9 cellular contexts compared by ENCODE assay signal in the genomic region with DNA sequence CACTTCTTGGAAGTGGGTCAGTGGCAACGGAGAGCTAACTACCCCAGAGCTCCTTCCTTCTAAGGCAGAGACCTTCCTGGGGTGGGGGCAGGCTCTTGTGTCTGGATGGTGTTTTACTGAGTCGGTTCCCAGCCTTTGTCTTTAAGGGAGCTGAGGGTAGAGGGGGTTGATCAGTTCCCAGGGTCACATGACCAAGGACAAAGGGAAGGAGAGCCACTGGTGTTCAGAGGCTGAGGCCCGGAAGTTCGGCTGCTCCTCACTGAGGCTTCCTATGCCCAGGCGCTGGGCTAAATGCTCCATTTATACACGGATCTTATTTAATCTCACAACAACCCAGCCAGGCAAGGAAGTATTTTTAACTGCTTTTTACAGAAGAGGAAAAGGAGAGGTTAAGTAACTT. TPM values are rescaled to one million over a fixed set of nuclear protein-coding genes. Genes with fewer than 3 reads are reported as not detected.
DNase-seq lines count a peak whose midpoint lies in the region; ATAC-seq and TF ChIP-seq lines count a peak whose summit lies in the region.
"Had no signal": no experiment of that assay in that cellular context is flagged by ENCODE, and none has a peak within 500 bp of the region (broad histone marks: within the 10 kb centered on the region; RNA-seq: fewer than 3 reads in every experiment).

No MANE protein-coding gene starts in this region.

- peak overlapping the region; percentile 43 for H3K4me3 ChIP-seq in ectodermal cell (ENCODE audit: insufficient read depth, low read depth, low read length)
- peak overlapping the region in 2 of 3 donors; percentile 30 to 51 for H3K4me3 ChIP-seq in thyroid gland (replicated peaks in 1 of 3)
- no peak overlapping the region for H3K4me3 ChIP-seq in PC-9

- TF ChIP-seq CTCF in thyroid gland (IDR thresholded peaks at IDR 0.05) (no peak), PC-9 (conservative IDR thresholded peaks at IDR 0.05) (no peak)

- DNase-seq in SKM-1 (lab: John Stamatoyannopoulos, UW; ENCODE audit: unreplicated experiment), result peak; percentile 29
- DNase-seq in SKM-1 treated with dmso at 0.1 percent for 144 hours (lab: John Stamatoyannopoulos, UW; ENCODE audit: unreplicated experiment), result no peak
- no peak for DNase-seq in memory B cell (ENCODE audit: low spot score in 2 of 2)
- DNase-seq in thyroid gland, result peak in 1 of 2 donors; percentile 41
- no peak for DNase-seq in PC-9
- DNase-seq in NK-92 treated with Interleukin-12 subunit alpha and Interleukin-12 subunit beta, amount 100 ng/mL, for 24 hours (lab: John Stamatoyannopoulos, UW), result no peak
- DNase-seq: CD4-positive, CD25-positive, alpha-beta regulatory T cell had no signal

- H3F3A ChIP-seq in PC-9 (ENCODE audit: insufficient read depth, low read depth), result no peaks in the 10 kb centered on the region

- H3K4me2 ChIP-seq in PC-9, result no peak overlapping the region

- no peaks in the 10 kb centered on the region for H3K9me3 Mint-ChIP-seq in memory B cell

- no peaks in the 10 kb centered on the region for H3K36me3 ChIP-seq in ectodermal cell (ENCODE audit: control insufficient read depth, insufficient read depth, low read length)
- H3K36me3 ChIP-seq in thyroid gland, result no peaks in the 10 kb centered on the region
- H3K36me3 ChIP-seq in PC-9 (ENCODE audit: low read depth), result no peaks in the 10 kb centered on the region

- H3K27me3 ChIP-seq in ectodermal cell (ENCODE audit: control insufficient read depth, insufficient read depth, low read length, poor library complexity, severe bottlenecking) (peaks cover 29% of the 10 kb centered on the region), thyroid gland (no peaks in the 10 kb centered on the region), PC-9 (ENCODE audit: insufficient read depth, low read depth) (no peaks in the 10 kb centered on the region)

- no TSS peak for BruUV-seq in PC-9 (replicated peaks; lab: Mats Ljungman, UMichigan)

- peaks cover 9% of the 10 kb centered on the region for H3K4me1 Mint-ChIP-seq in memory B cell

- CTCF ChIA-PET in PC-9 (lab: Charles Lee), result no interaction called here

- peak overlapping the region; percentile 38 for H3K4me3 Mint-ChIP-seq in memory B cell

- H3K4me1 ChIP-seq in ectodermal cell (ENCODE audit: control insufficient read depth, insufficient read depth, low read length) (peaks cover 35% of the 10 kb centered on the region), thyroid gland (peaks cover 5 to 11% of the 10 kb centered on the region in 2 donors), PC-9 (replicated peaks; ENCODE audit: insufficient read depth) (no peaks in the 10 kb centered on the region)

- ATAC-seq in memory B cell (ENCODE audit: low read depth), result no peak
- ATAC-seq in HG03159 (IDR thresholded peaks at IDR 0.05; ENCODE audit: unreplicated experiment), result no peak

- no peak overlapping the region for H3K27ac Mint-ChIP-seq in memory B cell
- H3K27ac Mint-ChIP-seq: CD4-positive, CD25-positive, alpha-beta regulatory T cell had no signal

- no peak overlapping the region for H3K27ac ChIP-seq in ectodermal cell (ENCODE audit: insufficient read depth, low read depth, low read length, poor library complexity, severe bottlenecking)
- H3K27ac ChIP-seq in thyroid gland, result peak overlapping the region in 2 of 3 donors; percentile 9 to 50
- no peak overlapping the region for H3K27ac ChIP-seq in PC-9

- H3K9me2 ChIP-seq in PC-9 (ENCODE audit: insufficient read depth), result no peaks in the 10 kb centered on the region

- no peaks in the 10 kb centered on the region for H3K36me3 Mint-ChIP-seq in memory B cell
- H3K36me3 Mint-ChIP-seq: CD4-positive, CD25-positive, alpha-beta regulatory T cell had no signal

- H2AFZ ChIP-seq in PC-9, result no peak overlapping the region

- TF ChIP-seq POLR2A in thyroid gland (IDR thresholded peaks at IDR 0.05), result peak in 1 of 2 donors; percentile 43

- 3 to 4% methylated on average over 6 of the region's 6 CpGs for WGBS in ectodermal cell, 2 experiments
- 48 to 59% methylated on average over 5 to 6 of the region's 6 CpGs for WGBS in thyroid gland, 2 donors

- POLR2A ChIA-PET in PC-9 (lab: Charles Lee; ENCODE audit: unreplicated experiment), result interaction anchor here (0.6 kb wide), 1 partner anchor 10 kb away, joined by 4 read pairs; no protein-coding TSS in a partner anchor

- H3K79me2 ChIP-seq in PC-9 (ENCODE audit: low read depth), result no peaks in the 10 kb centered on the region

- no peaks in the 10 kb centered on the region for H3K9me3 ChIP-seq in ectodermal cell (ENCODE audit: control insufficient read depth, low read length)
- H3K9me3 ChIP-seq in thyroid gland, result no peaks in the 10 kb centered on the region
- no peaks in the 10 kb centered on the region for H3K9me3 ChIP-seq in PC-9 (ENCODE audit: insufficient read depth, low read depth)

- no peaks in the 10 kb centered on the region for H4K20me1 ChIP-seq in PC-9 (ENCODE audit: insufficient read depth)

- intact Hi-C loops in thyroid gland (cut with DNase I), result no loop called here
- intact Hi-C loops in PC-9 (cut with micrococcal nuclease; ENCODE audit: unreplicated experiment), result no loop called here

- H3K27me3 Mint-ChIP-seq in memory B cell, result peaks cover 30% of the 10 kb centered on the region

RNA-seq across cellular contexts. Expression of a gene that starts 21.0 kb away (rescaled TPM):
- polyA plus RNA-seq in ectodermal cell (2013, experiment 1 of 4), result 4.5 TPM
- polyA plus RNA-seq in ectodermal cell (2013, experiment 2 of 4), result 3.9 TPM
- polyA plus RNA-seq in ectodermal cell (2013, experiment 3 of 4), result 4.7 TPM
- polyA plus RNA-seq in ectodermal cell (2013, experiment 4 of 4), result 4.4 TPM
- total RNA-seq in thyroid gland (1 to 10 TPM in 2 of 4 donors, under 1 TPM in 2; 0.46 to 2.7 (median 1.1) TPM), PC-9 (2021) (12.0 and 15.7 TPM in 2 replicates)
- total RNA-seq: CD4-positive, CD25-positive, alpha-beta regulatory T cell had no signal
- polyA plus RNA-seq: CD4-positive, CD25-positive, alpha-beta regulatory T cell had no signal

Comparison
In these comparisons a context has a peak if more than half of its experiments do, and no peak if none do; other contexts are left out.
1. H3K27ac ChIP-seq: peak in thyroid gland (2 of 3); none in ectodermal cell (single experiment) and PC-9 (single experiment).